ENCODE assay signal across 1 cellular context in the genomic region with DNA sequence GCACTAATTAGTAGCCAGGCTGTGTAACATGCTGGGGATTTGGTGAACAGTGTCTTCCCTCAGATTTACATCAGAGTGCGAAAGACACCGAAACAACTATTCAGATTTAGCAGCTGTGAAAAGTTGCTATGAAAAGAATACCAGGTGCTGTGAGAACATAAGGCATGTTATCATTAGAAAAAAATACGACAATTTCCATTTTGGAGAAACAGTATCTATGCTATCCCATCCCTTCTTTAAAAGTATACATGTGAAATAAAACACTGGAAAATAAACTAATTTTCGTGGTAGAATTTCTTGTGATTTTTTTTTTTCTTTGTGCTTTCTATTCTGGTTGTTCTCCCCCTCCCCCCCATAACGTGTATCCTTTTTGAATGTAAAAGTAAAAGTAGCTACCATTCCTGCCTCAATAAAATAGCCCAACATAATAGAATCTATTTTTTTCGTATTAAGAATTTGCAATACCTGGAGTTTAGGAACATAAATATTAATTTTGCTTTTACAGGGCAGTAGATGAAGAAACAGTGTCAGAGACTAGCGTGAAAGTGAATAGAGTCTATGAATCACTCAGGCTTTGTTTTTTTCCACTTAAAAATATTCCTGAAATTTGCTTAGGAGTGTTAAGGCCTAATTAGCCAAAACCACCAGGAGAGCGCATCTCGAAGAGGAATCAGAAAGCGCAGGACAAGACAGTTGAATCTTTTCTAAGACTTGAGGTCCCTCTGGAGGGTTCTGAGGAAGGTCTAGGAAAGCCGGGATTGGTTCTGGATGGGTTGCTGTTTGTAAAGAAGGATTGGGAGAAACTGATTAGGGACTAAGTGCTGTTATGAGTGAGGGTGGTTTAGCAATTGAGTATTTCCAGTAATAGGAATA.
TF ChIP-seq lines count a peak whose summit lies in the region.

No MANE protein-coding gene starts in this region.

TF ChIP-seq in GM23338, 12 proteins besides CTCF, POLR2A, EP300 and RAD21 (continued from another document):
- TF ChIP-seq, protein P1, sequence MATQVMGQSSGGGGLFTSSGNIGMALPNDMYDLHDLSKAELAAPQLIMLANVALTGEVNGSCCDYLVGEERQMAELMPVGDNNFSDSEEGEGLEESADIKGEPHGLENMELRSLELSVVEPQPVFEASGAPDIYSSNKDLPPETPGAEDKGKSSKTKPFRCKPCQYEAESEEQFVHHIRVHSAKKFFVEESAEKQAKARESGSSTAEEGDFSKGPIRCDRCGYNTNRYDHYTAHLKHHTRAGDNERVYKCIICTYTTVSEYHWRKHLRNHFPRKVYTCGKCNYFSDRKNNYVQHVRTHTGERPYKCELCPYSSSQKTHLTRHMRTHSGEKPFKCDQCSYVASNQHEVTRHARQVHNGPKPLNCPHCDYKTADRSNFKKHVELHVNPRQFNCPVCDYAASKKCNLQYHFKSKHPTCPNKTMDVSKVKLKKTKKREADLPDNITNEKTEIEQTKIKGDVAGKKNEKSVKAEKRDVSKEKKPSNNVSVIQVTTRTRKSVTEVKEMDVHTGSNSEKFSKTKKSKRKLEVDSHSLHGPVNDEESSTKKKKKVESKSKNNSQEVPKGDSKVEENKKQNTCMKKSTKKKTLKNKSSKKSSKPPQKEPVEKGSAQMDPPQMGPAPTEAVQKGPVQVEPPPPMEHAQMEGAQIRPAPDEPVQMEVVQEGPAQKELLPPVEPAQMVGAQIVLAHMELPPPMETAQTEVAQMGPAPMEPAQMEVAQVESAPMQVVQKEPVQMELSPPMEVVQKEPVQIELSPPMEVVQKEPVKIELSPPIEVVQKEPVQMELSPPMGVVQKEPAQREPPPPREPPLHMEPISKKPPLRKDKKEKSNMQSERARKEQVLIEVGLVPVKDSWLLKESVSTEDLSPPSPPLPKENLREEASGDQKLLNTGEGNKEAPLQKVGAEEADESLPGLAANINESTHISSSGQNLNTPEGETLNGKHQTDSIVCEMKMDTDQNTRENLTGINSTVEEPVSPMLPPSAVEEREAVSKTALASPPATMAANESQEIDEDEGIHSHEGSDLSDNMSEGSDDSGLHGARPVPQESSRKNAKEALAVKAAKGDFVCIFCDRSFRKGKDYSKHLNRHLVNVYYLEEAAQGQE (IDR thresholded peaks at IDR 0.05; ENCODE audit: unreplicated experiment) = no peak
- no peak for TF ChIP-seq JUNB (IDR thresholded peaks at IDR 0.05; ENCODE audit: unreplicated experiment)
- TF ChIP-seq EZH2phosphoT487 (IDR thresholded peaks at IDR 0.05; ENCODE audit: unreplicated experiment) = no peak
- no peak for TF ChIP-seq EZH2 (IDR thresholded peaks at IDR 0.05; ENCODE audit: low read depth, unreplicated experiment)
- no peak for TF ChIP-seq ZNF114 (CRISPR knock-in tag; IDR thresholded peaks at IDR 0.05)
- no peak for TF ChIP-seq ZNF331 (CRISPR knock-in tag; IDR thresholded peaks at IDR 0.05; ENCODE audit: low read depth)
- TF ChIP-seq, protein P2, sequence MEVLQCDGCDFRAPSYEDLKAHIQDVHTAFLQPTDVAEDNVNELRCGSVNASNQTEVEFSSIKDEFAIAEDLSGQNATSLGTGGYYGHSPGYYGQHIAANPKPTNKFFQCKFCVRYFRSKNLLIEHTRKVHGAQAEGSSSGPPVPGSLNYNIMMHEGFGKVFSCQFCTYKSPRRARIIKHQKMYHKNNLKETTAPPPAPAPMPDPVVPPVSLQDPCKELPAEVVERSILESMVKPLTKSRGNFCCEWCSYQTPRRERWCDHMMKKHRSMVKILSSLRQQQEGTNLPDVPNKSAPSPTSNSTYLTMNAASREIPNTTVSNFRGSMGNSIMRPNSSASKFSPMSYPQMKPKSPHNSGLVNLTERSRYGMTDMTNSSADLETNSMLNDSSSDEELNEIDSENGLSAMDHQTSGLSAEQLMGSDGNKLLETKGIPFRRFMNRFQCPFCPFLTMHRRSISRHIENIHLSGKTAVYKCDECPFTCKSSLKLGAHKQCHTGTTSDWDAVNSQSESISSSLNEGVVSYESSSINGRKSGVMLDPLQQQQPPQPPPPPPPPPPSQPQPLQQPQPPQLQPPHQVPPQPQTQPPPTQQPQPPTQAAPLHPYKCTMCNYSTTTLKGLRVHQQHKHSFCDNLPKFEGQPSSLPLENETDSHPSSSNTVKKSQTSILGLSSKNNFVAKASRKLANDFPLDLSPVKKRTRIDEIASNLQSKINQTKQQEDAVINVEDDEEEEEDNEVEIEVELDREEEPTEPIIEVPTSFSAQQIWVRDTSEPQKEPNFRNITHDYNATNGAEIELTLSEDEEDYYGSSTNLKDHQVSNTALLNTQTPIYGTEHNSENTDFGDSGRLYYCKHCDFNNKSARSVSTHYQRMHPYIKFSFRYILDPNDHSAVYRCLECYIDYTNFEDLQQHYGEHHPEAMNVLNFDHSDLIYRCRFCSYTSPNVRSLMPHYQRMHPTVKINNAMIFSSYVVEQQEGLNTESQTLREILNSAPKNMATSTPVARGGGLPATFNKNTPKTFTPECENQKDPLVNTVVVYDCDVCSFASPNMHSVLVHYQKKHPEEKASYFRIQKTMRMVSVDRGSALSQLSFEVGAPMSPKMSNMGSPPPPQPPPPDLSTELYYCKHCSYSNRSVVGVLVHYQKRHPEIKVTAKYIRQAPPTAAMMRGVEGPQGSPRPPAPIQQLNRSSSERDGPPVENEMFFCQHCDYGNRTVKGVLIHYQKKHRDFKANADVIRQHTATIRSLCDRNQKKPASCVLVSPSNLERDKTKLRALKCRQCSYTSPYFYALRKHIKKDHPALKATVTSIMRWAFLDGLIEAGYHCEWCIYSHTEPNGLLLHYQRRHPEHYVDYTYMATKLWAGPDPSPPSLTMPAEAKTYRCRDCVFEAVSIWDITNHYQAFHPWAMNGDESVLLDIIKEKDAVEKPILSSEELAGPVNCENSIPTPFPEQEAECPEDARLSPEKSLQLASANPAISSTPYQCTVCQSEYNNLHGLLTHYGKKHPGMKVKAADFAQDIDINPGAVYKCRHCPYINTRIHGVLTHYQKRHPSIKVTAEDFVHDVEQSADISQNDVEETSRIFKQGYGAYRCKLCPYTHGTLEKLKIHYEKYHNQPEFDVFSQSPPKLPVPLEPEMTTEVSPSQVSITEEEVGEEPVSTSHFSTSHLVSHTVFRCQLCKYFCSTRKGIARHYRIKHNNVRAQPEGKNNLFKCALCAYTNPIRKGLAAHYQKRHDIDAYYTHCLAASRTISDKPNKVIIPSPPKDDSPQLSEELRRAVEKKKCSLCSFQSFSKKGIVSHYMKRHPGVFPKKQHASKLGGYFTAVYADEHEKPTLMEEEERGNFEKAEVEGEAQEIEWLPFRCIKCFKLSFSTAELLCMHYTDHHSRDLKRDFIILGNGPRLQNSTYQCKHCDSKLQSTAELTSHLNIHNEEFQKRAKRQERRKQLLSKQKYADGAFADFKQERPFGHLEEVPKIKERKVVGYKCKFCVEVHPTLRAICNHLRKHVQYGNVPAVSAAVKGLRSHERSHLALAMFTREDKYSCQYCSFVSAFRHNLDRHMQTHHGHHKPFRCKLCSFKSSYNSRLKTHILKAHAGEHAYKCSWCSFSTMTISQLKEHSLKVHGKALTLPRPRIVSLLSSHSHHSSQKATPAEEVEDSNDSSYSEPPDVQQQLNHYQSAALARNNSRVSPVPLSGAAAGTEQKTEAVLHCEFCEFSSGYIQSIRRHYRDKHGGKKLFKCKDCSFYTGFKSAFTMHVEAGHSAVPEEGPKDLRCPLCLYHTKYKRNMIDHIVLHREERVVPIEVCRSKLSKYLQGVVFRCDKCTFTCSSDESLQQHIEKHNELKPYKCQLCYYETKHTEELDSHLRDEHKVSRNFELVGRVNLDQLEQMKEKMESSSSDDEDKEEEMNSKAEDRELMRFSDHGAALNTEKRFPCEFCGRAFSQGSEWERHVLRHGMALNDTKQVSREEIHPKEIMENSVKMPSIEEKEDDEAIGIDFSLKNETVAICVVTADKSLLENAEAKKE (CRISPR knock-in tag; IDR thresholded peaks at IDR 0.05) = no peak
- no peak for TF ChIP-seq NANOG (IDR thresholded peaks at IDR 0.05; ENCODE audit: borderline replicate concordance)
- TF ChIP-seq CREB1 (CRISPR knock-in tag; IDR thresholded peaks at IDR 0.05; ENCODE audit: low read depth) = no peak
